In the genomic region with DNA sequence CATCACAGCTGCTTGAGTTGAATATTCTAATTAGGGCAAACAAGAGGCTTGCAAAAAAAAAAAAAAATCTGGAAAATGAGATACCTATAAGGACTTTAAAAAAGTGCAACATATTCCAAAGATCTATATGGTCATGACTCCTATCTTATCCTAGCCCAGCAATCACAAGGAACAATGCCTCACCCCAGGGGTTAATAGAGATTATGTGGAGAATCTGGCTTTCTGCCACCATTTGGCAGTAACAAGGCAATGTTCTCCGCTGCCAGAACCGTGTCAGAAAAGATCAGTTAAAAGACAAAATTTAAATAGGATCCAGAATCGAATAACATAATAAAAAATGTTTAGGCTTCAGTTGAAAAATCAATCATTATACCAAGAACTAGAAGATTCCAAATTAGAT, we compare ENCODE assay signal across 17 cellular contexts.
DNase-seq lines count a peak whose midpoint lies in the region; ATAC-seq and TF ChIP-seq lines count a peak whose summit lies in the region.
"Had no signal": no experiment of that assay in that cellular context is flagged by ENCODE, and none has a peak within 500 bp of the region (broad histone marks: within the 10 kb centered on the region; RNA-seq: fewer than 3 reads in every experiment).

No MANE protein-coding gene starts in this region.

- H3K27ac ChIP-seq in OCI-LY3 (ENCODE audit: low read length) (no peak overlapping the region), osteoblast (ENCODE audit: low read depth, low read length) (no peak overlapping the region)
- H3K27ac ChIP-seq: A549 had no signal

- H3K4me1 ChIP-seq in OCI-LY3 (ENCODE audit: low read length) (peaks cover 15% of the 10 kb centered on the region), osteoblast (ENCODE audit: insufficient read depth, low read length) (no peaks in the 10 kb centered on the region)
- H3K4me1 ChIP-seq: A549, Caco-2 had no signal

- H3K4me2 ChIP-seq in OCI-LY3 (ENCODE audit: low read length) (0 out of 2 replicates have a peak overlapping the region, but pooled peaks have one; percentile 2), osteoblast (ENCODE audit: insufficient read depth, low read length) (no peak overlapping the region)
- H3K4me2 ChIP-seq: A549 had no signal

- H3K9me3 ChIP-seq in OCI-LY3 (ENCODE audit: insufficient read depth, low read length) (no peaks in the 10 kb centered on the region), osteoblast (ENCODE audit: low read depth, low read length) (peaks cover 3% of the 10 kb centered on the region)
- H3K9me3 ChIP-seq: A549, Caco-2 had no signal

- H3K36me3 ChIP-seq in OCI-LY3 (replicated peaks; ENCODE audit: low read depth, low read length) (no peaks in the 10 kb centered on the region), osteoblast (ENCODE audit: insufficient read depth, low read length) (no peaks in the 10 kb centered on the region)

- no peak overlapping the region for H3K9ac ChIP-seq in OCI-LY3 (ENCODE audit: low read length)

- no peak for TF ChIP-seq CTCF in OCI-LY3 (IDR thresholded peaks at IDR 0.05; ENCODE audit: low read depth, low read length)
- no peak for TF ChIP-seq CTCF in osteoblast (IDR thresholded peaks at IDR 0.05; ENCODE audit: extremely low read depth, low read depth, low read length)

- H2AFZ ChIP-seq in OCI-LY3 (ENCODE audit: low read depth, low read length) (no peak overlapping the region), osteoblast (ENCODE audit: low read length) (no peak overlapping the region)

- H3K27me3 ChIP-seq in OCI-LY3 (ENCODE audit: low read depth, low read length) (no peaks in the 10 kb centered on the region), osteoblast (ENCODE audit: insufficient read depth, low read length) (no peaks in the 10 kb centered on the region)

- DNase-seq in G401 (ENCODE audit: low spot score), result peak; percentile 63
- DNase-seq in cerebellum (ENCODE audit: low spot score), result peak; percentile 31
- DNase-seq in osteoblast (ENCODE audit: insufficient read length, low spot score, missing footprints), result peak; percentile 3
- no peak for DNase-seq in NCI-H2171 treated with DMSO at 0.1 percent for 48 hours (lab: John Stamatoyannopoulos, UW)
- DNase-seq: 8988T; Caco-2; CD4-positive, alpha-beta memory T cell; DMS153; DND-41; GDM1; GOT3; HCEC 1CT had no signal

- H4K20me1 ChIP-seq in OCI-LY3 (ENCODE audit: insufficient read depth, low read length), result no peaks in the 10 kb centered on the region
- no peaks in the 10 kb centered on the region for H4K20me1 ChIP-seq in osteoblast (ENCODE audit: insufficient read depth, low read length)

- in situ Hi-C loops in G401 (cut with HindIII; ENCODE audit: low sequenced_read_pairs), result no loop called here

- H3K4me3 ChIP-seq in OCI-LY3 (ENCODE audit: low read length), result no peak overlapping the region
- no peak overlapping the region for H3K4me3 ChIP-seq in osteoblast (ENCODE audit: insufficient read depth, low read length)
- H3K4me3 ChIP-seq: A549, GM12878 had no signal

- ATAC-seq in GM21529 (IDR thresholded peaks at IDR 0.05; ENCODE audit: unreplicated experiment) (no peak), SK-N-SH treated with all-trans-retinoic acid at 6 μM for 48 hours (no peak)
- ATAC-seq: A549, GM12878 had no signal

- no peaks in the 10 kb centered on the region for H3K79me2 ChIP-seq in OCI-LY3 (ENCODE audit: low read length)
- H3K79me2 ChIP-seq in osteoblast (ENCODE audit: insufficient read depth, low read length), result no peaks in the 10 kb centered on the region

TF ChIP-seq in SK-N-SH treated with all-trans-retinoic acid at 6 μM for 48 hours, 23 proteins besides CTCF, POLR2A, EP300 and RAD21:
- TF ChIP-seq GLIS3 (CRISPR knock-in tag; IDR thresholded peaks at IDR 0.05) (no peak), TSHZ2 (CRISPR knock-in tag; IDR thresholded peaks at IDR 0.05) (no peak), TOX (CRISPR knock-in tag; IDR thresholded peaks at IDR 0.05; ENCODE audit: borderline replicate concordance) (no peak), CSDC2 (CRISPR knock-in tag; IDR thresholded peaks at IDR 0.05) (no peak), SNAI2 (CRISPR knock-in tag; IDR thresholded peaks at IDR 0.05) (no peak), ZNF70 (CRISPR knock-in tag; IDR thresholded peaks at IDR 0.05) (no peak), OSR1 (CRISPR knock-in tag; IDR thresholded peaks at IDR 0.05) (no peak), POU6F1 (CRISPR knock-in tag; IDR thresholded peaks at IDR 0.05; ENCODE audit: borderline replicate concordance, low read depth) (no peak), RARB (CRISPR knock-in tag; IDR thresholded peaks at IDR 0.05) (no peak), TCF4 (CRISPR knock-in tag; IDR thresholded peaks at IDR 0.05; ENCODE audit: borderline replicate concordance) (no peak), BACH2 (CRISPR knock-in tag; IDR thresholded peaks at IDR 0.05; ENCODE audit: borderline replicate concordance) (no peak), ZNF8 (CRISPR knock-in tag; IDR thresholded peaks at IDR 0.05) (no peak), ESRRG (CRISPR knock-in tag; IDR thresholded peaks at IDR 0.05) (no peak), ARNTL (CRISPR knock-in tag; IDR thresholded peaks at IDR 0.05; ENCODE audit: borderline replicate concordance, low read depth) (no peak), ZFP3 (CRISPR knock-in tag; IDR thresholded peaks at IDR 0.05) (no peak), ZC3H10 (CRISPR knock-in tag; IDR thresholded peaks at IDR 0.05) (no peak), ZFP30 (CRISPR knock-in tag; IDR thresholded peaks at IDR 0.05) (no peak)
- TF ChIP-seq, protein P1, sequence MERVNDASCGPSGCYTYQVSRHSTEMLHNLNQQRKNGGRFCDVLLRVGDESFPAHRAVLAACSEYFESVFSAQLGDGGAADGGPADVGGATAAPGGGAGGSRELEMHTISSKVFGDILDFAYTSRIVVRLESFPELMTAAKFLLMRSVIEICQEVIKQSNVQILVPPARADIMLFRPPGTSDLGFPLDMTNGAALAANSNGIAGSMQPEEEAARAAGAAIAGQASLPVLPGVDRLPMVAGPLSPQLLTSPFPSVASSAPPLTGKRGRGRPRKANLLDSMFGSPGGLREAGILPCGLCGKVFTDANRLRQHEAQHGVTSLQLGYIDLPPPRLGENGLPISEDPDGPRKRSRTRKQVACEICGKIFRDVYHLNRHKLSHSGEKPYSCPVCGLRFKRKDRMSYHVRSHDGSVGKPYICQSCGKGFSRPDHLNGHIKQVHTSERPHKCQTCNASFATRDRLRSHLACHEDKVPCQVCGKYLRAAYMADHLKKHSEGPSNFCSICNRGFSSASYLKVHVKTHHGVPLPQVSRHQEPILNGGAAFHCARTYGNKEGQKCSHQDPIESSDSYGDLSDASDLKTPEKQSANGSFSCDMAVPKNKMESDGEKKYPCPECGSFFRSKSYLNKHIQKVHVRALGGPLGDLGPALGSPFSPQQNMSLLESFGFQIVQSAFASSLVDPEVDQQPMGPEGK (CRISPR knock-in tag; IDR thresholded peaks at IDR 0.05; ENCODE audit: borderline replicate concordance), result no peak
